8 cellular contexts compared by ENCODE assay signal in the genomic region with DNA sequence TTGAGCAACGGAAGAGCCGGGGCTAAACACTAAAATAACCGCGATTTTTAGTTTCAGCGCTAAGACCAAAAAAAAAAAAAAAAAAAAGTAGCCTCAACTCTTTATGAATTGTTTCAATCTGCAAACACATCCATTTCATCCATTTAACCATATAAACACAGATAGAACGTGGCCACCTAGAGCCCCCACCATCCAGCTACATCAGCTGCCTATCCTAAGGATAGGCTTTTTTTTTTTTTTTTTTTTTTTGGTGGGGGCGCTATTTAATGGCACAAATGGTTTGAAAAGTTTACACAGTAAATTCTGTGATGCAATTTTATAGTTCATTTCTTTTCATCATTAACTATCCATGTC. TPM values are rescaled to one million over a fixed set of nuclear protein-coding genes. Genes with fewer than 3 reads are reported as not detected.
DNase-seq lines count a peak whose midpoint lies in the region; ATAC-seq, FAIRE-seq and TF ChIP-seq lines count a peak whose summit lies in the region.

No MANE protein-coding gene starts in this region.

- CTCF ChIA-PET in endothelial cell of umbilical vein (lab: Charles Lee), result no interaction called here

- no peak for FAIRE-seq in endothelial cell of umbilical vein (lab: Jason Lieb, UNC)

- no peaks in the 10 kb centered on the region for H3K9me1 ChIP-seq in endothelial cell of umbilical vein (replicated peaks; ENCODE audit: control insufficient read depth, extremely low read depth, insufficient read depth, low read length)

- H3K79me2 ChIP-seq in KMS-11 (ENCODE audit: insufficient read depth, low read depth), result peaks cover 10% of the 10 kb centered on the region; the same call in 1 of the 2 replicates
- peaks cover 7% of the 10 kb centered on the region for H3K79me2 ChIP-seq in endothelial cell of umbilical vein (ENCODE audit: control insufficient read depth, insufficient read depth, low read length)

- dilution Hi-C loops in endothelial cell of umbilical vein (cut with MboI; ENCODE audit: extremely low pct_ligation_motif_present, low sequenced_read_pairs), result no loop called here

- H3K36me3 ChIP-seq in BE2C, result no peaks in the 10 kb centered on the region
- no peaks in the 10 kb centered on the region for H3K36me3 ChIP-seq in KMS-11 (ENCODE audit: insufficient read depth)
- H3K36me3 ChIP-seq in endothelial cell of umbilical vein (ENCODE audit: control insufficient read depth in 2 of 2, extremely low read depth in 1 of 2, insufficient read depth in 2 of 2, low read length in 2 of 2), result no peaks in the 10 kb centered on the region

- H3K4me2 ChIP-seq in KMS-11 (peak overlapping the region; percentile 20; the same call in 1 of the 2 replicates), endothelial cell of umbilical vein (ENCODE audit: insufficient read depth, low read length) (peak overlapping the region; percentile 49)

- no peak for TF ChIP-seq CTCF in BE2C (IDR thresholded peaks at IDR 0.05; ENCODE audit: low read depth, low read length)
- no peak; the same call in 1 of the 2 replicates for TF ChIP-seq CTCF in KMS-11 (conservative IDR thresholded peaks at IDR 0.05; ENCODE audit: low read depth, low read length)
- TF ChIP-seq CTCF in endothelial cell of umbilical vein (IDR thresholded peaks at IDR 0.05; ENCODE audit: extremely low read depth in 1 of 2, insufficient read depth in 1 of 2, low read depth in 1 of 2, low read length in 2 of 2), result no peak

- ATAC-seq in GM21390 (IDR thresholded peaks at IDR 0.05; ENCODE audit: unreplicated experiment) (peak; percentile 24), sciatic nerve (peak; percentile 31), GM21423 (IDR thresholded peaks at IDR 0.05; ENCODE audit: unreplicated experiment) (no peak)

- H3K27ac ChIP-seq in KMS-11, result no peak overlapping the region
- peak overlapping the region; percentile 73 for H3K27ac ChIP-seq in endothelial cell of umbilical vein (ENCODE audit: insufficient read depth, low read depth, low read length)

- H3K9ac ChIP-seq in KMS-11, result peak overlapping the region; percentile 19; the same call in 1 of the 2 replicates
- no peak overlapping the region for H3K9ac ChIP-seq in endothelial cell of umbilical vein (replicated peaks; ENCODE audit: extremely low read depth, insufficient read depth, low read length)

- H3K4me3 ChIP-seq in BE2C (ENCODE audit: low read depth, low read length) (peak overlapping the region; percentile 88), KMS-11 (IDR thresholded peaks at IDR 0.05; ENCODE audit: insufficient read depth, low read depth, low read length) (no peak overlapping the region), endothelial cell of umbilical vein (replicated peaks in 1 of 3; ENCODE audit: insufficient read depth in 1 of 3, low read depth in 1 of 3, low read length in 3 of 3) (peak overlapping the region in 2 of 3 experiments; percentile 44 to 75)

- H3K4me1 ChIP-seq in BE2C (no peaks in the 10 kb centered on the region), KMS-11 (ENCODE audit: low read depth, poor library complexity, severe bottlenecking) (no peaks in the 10 kb centered on the region), endothelial cell of umbilical vein (ENCODE audit: control insufficient read depth, extremely low read depth, insufficient read depth, low read length) (peaks cover 10% of the 10 kb centered on the region)

- intact Hi-C loops in endothelial cell of umbilical vein (cut with micrococcal nuclease), result loop anchor here (2.0 to 5.0 kb wide), 2 partner anchors 49 to 140 kb away; no protein-coding TSS in a partner anchor
- intact Hi-C loops in sciatic nerve (cut with DNase I), result no loop called here

- no TSS peak for BruUV-seq in endothelial cell of umbilical vein (replicated peaks; lab: Mats Ljungman, UMichigan)

- no peak for TF ChIP-seq POLR2A in endothelial cell of umbilical vein (IDR thresholded peaks at IDR 0.05; ENCODE audit: low read depth, low read length)

- H2AFZ ChIP-seq in KMS-11 (ENCODE audit: low read depth) (peak overlapping the region; percentile 58), endothelial cell of umbilical vein (ENCODE audit: low read depth, low read length) (no peak overlapping the region)

- no peaks in the 10 kb centered on the region for H3K27me3 ChIP-seq in BE2C
- no peaks in the 10 kb centered on the region for H3K27me3 ChIP-seq in KMS-11 (ENCODE audit: insufficient read depth, low read depth)
- no peaks in the 10 kb centered on the region for H3K27me3 ChIP-seq in endothelial cell of umbilical vein (ENCODE audit: control insufficient read depth in 2 of 2, insufficient read depth in 2 of 2, low read length in 2 of 2)

- H4K20me1 ChIP-seq in KMS-11 (ENCODE audit: insufficient read depth) (no peaks in the 10 kb centered on the region), endothelial cell of umbilical vein (replicated peaks; ENCODE audit: control insufficient read depth, extremely low read depth, insufficient read depth, low read length) (no peaks in the 10 kb centered on the region)

- H3K9me3 ChIP-seq in BE2C (no peaks in the 10 kb centered on the region), endothelial cell of umbilical vein (replicated peaks; ENCODE audit: control insufficient read depth, insufficient read depth, low read length) (no peaks in the 10 kb centered on the region)

- POLR2A ChIA-PET in endothelial cell of umbilical vein (lab: Charles Lee), result no interaction called here

- no peak for DNase-seq in BE2C
- DNase-seq in endothelial cell of umbilical vein (ENCODE audit: low read depth, low spot score), result no peak
- DNase-seq in sciatic nerve (ENCODE audit: low spot score), result no peak
- DNase-seq in cerebellar cortex (ENCODE audit: low spot score), result no peak
- no peak for DNase-seq in superior temporal gyrus (ENCODE audit: extremely low spot score)

TF ChIP-seq in endothelial cell of umbilical vein, 7 proteins besides CTCF, POLR2A, EP300 and RAD21:
- no peak for TF ChIP-seq JUN (IDR thresholded peaks at IDR 0.05; ENCODE audit: borderline replicate concordance, insufficient read depth, insufficient read length, low read depth)
- no peak for TF ChIP-seq MYC (IDR thresholded peaks at IDR 0.05; ENCODE audit: low read depth, low read length)
- TF ChIP-seq, protein P1, sequence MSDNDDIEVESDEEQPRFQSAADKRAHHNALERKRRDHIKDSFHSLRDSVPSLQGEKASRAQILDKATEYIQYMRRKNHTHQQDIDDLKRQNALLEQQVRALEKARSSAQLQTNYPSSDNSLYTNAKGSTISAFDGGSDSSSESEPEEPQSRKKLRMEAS (IDR thresholded peaks at IDR 0.05; ENCODE audit: insufficient read depth, insufficient read length), result no peak

RNA-seq across cellular contexts. Expression of a gene that starts 0.5 kb away (rescaled TPM):
- polyA plus RNA-seq in BE2C (2012; ENCODE audit: insufficient read depth, insufficient read length, low read depth), result 22.2 TPM
- total RNA-seq in endothelial cell of umbilical vein (37.2 and 38.9 TPM in 2 replicates), sciatic nerve (39.4 TPM)
- polyA plus RNA-seq in endothelial cell of umbilical vein, result 15.2 and 17.6 TPM in 2 replicates
- polyA plus RNA-seq in endothelial cell of umbilical vein (2011; cell fraction: cytosol; rRNA removed), result 20.3 and 23.6 TPM in 2 replicates
- polyA plus RNA-seq in endothelial cell of umbilical vein (2011; cell fraction: nucleus; rRNA removed), result 43.4 and 46.0 TPM in 2 replicates
- polyA plus RNA-seq in endothelial cell of umbilical vein (2012), result 23.4 and 31.6 TPM in 2 replicates
- 50.6 and 61.3 TPM in 2 replicates for polyA minus RNA-seq in endothelial cell of umbilical vein
- 18.2 TPM for polyA minus RNA-seq in endothelial cell of umbilical vein (2011; cell fraction: cytosol; rRNA and poly(A)+ RNA removed)
- polyA minus RNA-seq in endothelial cell of umbilical vein (2011; cell fraction: nucleus; rRNA and poly(A)+ RNA removed), result 117 and 157 TPM in 2 replicates
